ENCODE assay signal across 8 cellular contexts in the genomic region with DNA sequence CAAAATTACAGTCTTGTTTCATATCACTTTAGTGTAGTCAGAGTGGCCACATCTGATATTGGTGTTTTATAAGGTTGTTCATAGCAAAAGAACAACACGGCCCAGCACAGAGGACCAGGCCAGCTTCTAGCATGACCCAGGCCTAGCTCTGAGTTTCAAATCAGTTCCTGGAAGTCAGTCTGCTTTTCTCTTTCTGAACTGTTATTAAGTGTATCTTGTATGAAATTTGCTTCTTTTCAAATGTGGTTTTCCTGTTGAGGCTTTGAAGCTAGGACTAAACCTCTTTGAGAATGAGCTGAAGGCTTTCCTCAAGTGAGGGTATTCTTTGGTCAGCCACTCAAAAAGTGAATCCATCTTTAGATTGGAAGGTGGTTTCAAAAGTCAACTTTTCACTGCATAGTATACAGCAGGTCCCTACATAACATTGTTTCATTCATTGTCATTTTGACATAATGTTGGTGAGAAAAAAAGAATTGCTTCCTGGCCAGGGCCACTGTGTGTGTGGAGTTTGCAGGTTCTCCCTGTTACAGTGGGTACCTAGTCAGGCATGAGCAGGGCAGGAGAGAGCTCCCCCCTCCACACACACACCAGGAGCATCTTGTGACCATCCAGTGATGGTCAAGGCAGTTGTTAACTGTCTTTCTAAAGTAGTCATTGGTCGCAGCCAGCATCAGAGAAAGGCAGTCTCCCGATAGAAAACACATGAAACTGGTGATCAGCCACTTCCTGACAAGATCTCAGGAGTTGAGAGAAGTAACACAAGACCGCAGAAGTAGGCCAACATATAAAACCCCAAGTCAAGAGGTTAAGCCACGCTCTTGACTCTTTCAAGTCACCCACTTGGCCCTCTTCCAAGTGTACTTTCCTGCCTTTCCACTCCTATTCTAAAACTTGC. TPM values are rescaled to one million over a fixed set of nuclear protein-coding genes. Genes with fewer than 3 reads are reported as not detected.
DNase-seq lines count a peak whose midpoint lies in the region; ATAC-seq, FAIRE-seq and TF ChIP-seq lines count a peak whose summit lies in the region.

No MANE protein-coding gene starts in this region.

- FAIRE-seq in kidney (lab: Jason Lieb, UNC) = no peak

- no peaks in the 10 kb centered on the region for H3K27me3 Mint-ChIP-seq in CD8-positive, alpha-beta T cell (ENCODE audit: low read depth)
- no peaks in the 10 kb centered on the region for H3K27me3 Mint-ChIP-seq in T-helper 17 cell

- no peak for TF ChIP-seq CTCF in CD8-positive, alpha-beta T cell (IDR thresholded peaks at IDR 0.05)
- no peak for TF ChIP-seq CTCF in kidney (IDR thresholded peaks at IDR 0.05; ENCODE audit: borderline replicate concordance, extremely low read depth, insufficient read depth)

- no peaks in the 10 kb centered on the region for H3K27me3 ChIP-seq in CD8-positive, alpha-beta T cell (ENCODE audit: insufficient read depth, low read length)

- CTCF ChIA-PET in CD8-positive, alpha-beta T cell (lab: Charles Lee) = interaction anchor here (2.1 kb wide), 1 partner anchor 39 kb away, joined by 7 read pairs; no protein-coding TSS in a partner anchor

- peaks cover 62% of the 10 kb centered on the region for H3K4me1 Mint-ChIP-seq in CD8-positive, alpha-beta T cell (ENCODE audit: low read depth)
- peaks cover 47% of the 10 kb centered on the region for H3K4me1 Mint-ChIP-seq in T-helper 17 cell

- DNase-seq in CD8-positive, alpha-beta T cell = peak; percentile 8 to 63 (median 39)
- DNase-seq in T-helper 17 cell (peak in 1 of 3 donors; percentile 39), posterior cingulate gyrus (no peak), cerebellum (ENCODE audit: low spot score) (no peak), kidney (no peak), HuH-7.5 (ENCODE audit: low spot score) (no peak)
- DNase-seq in effector CD4-positive, alpha-beta T cell = peak; percentile 25

- H3K27ac Mint-ChIP-seq in CD8-positive, alpha-beta T cell = peak overlapping the region; percentile 87
- peak overlapping the region; percentile 88 for H3K27ac Mint-ChIP-seq in T-helper 17 cell

- intact Hi-C loops in CD8-positive, alpha-beta T cell (cut with DNase I, micrococcal nuclease) = loop anchor here (5.0 to 10.0 kb wide), 4 partner anchors 33 to 1375 kb away; a partner anchor contains a TSS
- intact Hi-C loops in posterior cingulate gyrus (cut with DNase I) (no loop called here), kidney (cut with DNase I) (no loop called here)

- H3K9me3 ChIP-seq in CD8-positive, alpha-beta T cell (ENCODE audit: low read length) = no peaks in the 10 kb centered on the region
- H3K9me3 ChIP-seq in T-helper 17 cell (ENCODE audit: control insufficient read depth, low read length, poor library complexity, severe bottlenecking) = no peaks in the 10 kb centered on the region
- no peaks in the 10 kb centered on the region for H3K9me3 ChIP-seq in kidney (ENCODE audit: control insufficient read depth in 1 of 2, low read length in 2 of 2)

- POLR2A ChIA-PET in CD8-positive, alpha-beta T cell (lab: Charles Lee) = interaction anchor here (2.4 kb wide), 1 partner anchor 333 kb away, joined by 6 read pairs; a partner anchor contains a TSS

- peak; percentile 87 for ATAC-seq in CD8-positive, alpha-beta T cell
- ATAC-seq in HG02642 (IDR thresholded peaks at IDR 0.05; ENCODE audit: poor library complexity, unreplicated experiment) (peak; percentile 50), T-helper 17 cell (peak; percentile 92)

- no peaks in the 10 kb centered on the region for H3K9me3 Mint-ChIP-seq in CD8-positive, alpha-beta T cell

- no peak overlapping the region for H3K9ac ChIP-seq in kidney (ENCODE audit: low read length in 2 of 2)

- H3K4me3 Mint-ChIP-seq in CD8-positive, alpha-beta T cell = peak overlapping the region; percentile 68
- peak overlapping the region; percentile 78 for H3K4me3 Mint-ChIP-seq in T-helper 17 cell

- H3K27ac ChIP-seq in CD8-positive, alpha-beta T cell (ENCODE audit: low read depth, low read length) = peak overlapping the region; percentile 22
- H3K27ac ChIP-seq in kidney (ENCODE audit: low read depth in 2 of 2, low read length in 2 of 2) = peak overlapping the region in 1 of 2 donors; percentile 23

- H3K36me3 Mint-ChIP-seq in CD8-positive, alpha-beta T cell = peaks cover 3% of the 10 kb centered on the region
- peaks cover 3% of the 10 kb centered on the region for H3K36me3 Mint-ChIP-seq in T-helper 17 cell (ENCODE audit: low read depth)

- peaks cover 47% of the 10 kb centered on the region for H3K4me1 ChIP-seq in CD8-positive, alpha-beta T cell (ENCODE audit: insufficient read depth, low read length)
- no peaks in the 10 kb centered on the region for H3K4me1 ChIP-seq in kidney (ENCODE audit: control insufficient read depth in 1 of 2, insufficient read depth in 1 of 2, low read depth in 1 of 2, low read length in 2 of 2)

- H3K4me3 ChIP-seq in CD8-positive, alpha-beta T cell (ENCODE audit: low read depth, low read length) = peak overlapping the region; percentile 3
- H3K4me3 ChIP-seq in kidney (ENCODE audit: low read length in 2 of 2) = no peak overlapping the region

- H3K36me3 ChIP-seq in CD8-positive, alpha-beta T cell (ENCODE audit: insufficient read depth, low read length) = no peaks in the 10 kb centered on the region
- H3K36me3 ChIP-seq in kidney (ENCODE audit: control insufficient read depth in 1 of 2, insufficient read depth in 2 of 2, low read length in 2 of 2) = no peaks in the 10 kb centered on the region

RNA-seq across cellular contexts. Expression of a gene that starts 6.7 kb away (rescaled TPM):
- 1 to 10 TPM; 9.5 to 10.0 TPM for total RNA-seq in CD8-positive, alpha-beta T cell
- total RNA-seq in T-helper 17 cell (10 to 100 TPM; 19.8 to 21.4 TPM), cerebellum (24.6 TPM), kidney (115 TPM)
- 566 TPM for polyA plus RNA-seq in kidney (ENCODE audit: insufficient read depth, low read depth, low replicate concordance)

Comparison
In these comparisons a context has a peak if more than half of its experiments do, and no peak if none do; other contexts are left out.
1. DNase-seq: peak in CD8-positive, alpha-beta T cell (7 of 7) and effector CD4-positive, alpha-beta T cell (single experiment); none in posterior cingulate gyrus (0 of 10), cerebellum (single experiment), kidney (single experiment) and HuH-7.5 (single experiment).
2. intact Hi-C loops: an anchor here in CD8-positive, alpha-beta T cell (5.0 to 10.0 kb wide); none called in posterior cingulate gyrus and kidney.
3. Peak in every context shown above with its lines, with median percentiles within 50 percentile points of each other: ATAC-seq.